In the genomic region with DNA sequence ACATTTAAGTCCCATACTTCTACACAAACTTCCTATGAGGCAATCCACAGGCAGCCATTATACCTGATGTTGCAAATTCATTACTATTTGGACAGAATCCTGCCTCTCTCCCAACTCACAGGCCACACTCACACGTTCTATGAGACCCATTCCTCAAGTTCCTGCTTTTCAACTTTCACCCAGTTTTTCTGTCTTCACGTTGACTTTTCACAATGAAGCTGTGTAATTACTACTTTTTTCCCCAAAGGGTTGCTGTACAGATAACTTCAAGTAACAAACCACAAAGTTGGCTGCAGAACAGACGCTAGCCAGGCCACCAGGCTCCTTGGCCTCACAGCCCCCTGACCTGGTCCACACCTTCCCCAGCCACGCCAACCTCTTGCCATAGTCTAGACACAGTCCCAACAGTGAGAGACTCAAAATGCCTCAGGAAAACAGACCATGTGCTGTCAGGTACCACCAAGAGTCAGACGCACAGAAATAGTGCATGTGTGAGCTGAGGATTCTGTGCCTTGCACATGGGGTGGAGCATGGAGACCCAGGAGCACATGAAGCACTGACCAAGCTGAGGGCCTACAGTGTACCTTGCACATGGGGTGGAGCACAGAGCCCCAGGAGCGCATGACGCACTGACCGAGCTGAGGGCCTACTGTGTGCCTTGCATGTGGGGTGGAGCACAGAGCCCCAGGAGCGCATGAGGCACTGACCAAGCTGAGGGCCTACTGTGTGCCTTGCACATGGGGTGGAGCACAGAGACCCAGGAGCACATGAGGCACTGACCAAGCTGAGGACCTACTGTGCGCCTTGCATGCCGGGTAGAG, we compare ENCODE assay signal across 1 cellular context.
TF ChIP-seq lines count a peak whose summit lies in the region.

No MANE protein-coding gene starts in this region.

TF ChIP-seq in GM12878, 131 proteins besides CTCF, POLR2A, EP300 and RAD21 (continued from another document):
- TF ChIP-seq DPF2 (IDR thresholded peaks at IDR 0.05): peak; percentile 61; the same call in 1 of the 2 replicates
